ENCODE assay signal across 1 cellular context in genomic region chr6:16769131-16769985, GRCh38.
A peak's percentile ranks its signal among the peaks of the same experiment; 100 is the strongest.
TF ChIP-seq lines count a peak whose summit lies in the region.

No MANE protein-coding gene starts in this region.

TF ChIP-seq in HEK293, 187 proteins besides CTCF, POLR2A, EP300 and RAD21 (continued from another document and continues in another):
- TF ChIP-seq PRDM10 (tag by site-specific recombination; IDR thresholded peaks at IDR 0.05) (peak; percentile 61), ZNF830 (tag by site-specific recombination; IDR thresholded peaks at IDR 0.05; ENCODE audit: low read depth) (no peak), ZNF394 (tag by site-specific recombination; IDR thresholded peaks at IDR 0.05; ENCODE audit: borderline replicate concordance) (no peak), ZNF174 (tag by site-specific recombination; IDR thresholded peaks at IDR 0.05) (no peak), ZNF416 (tag by site-specific recombination; IDR thresholded peaks at IDR 0.05) (no peak), ZNF16 (tag by site-specific recombination; IDR thresholded peaks at IDR 0.05; ENCODE audit: low read depth) (no peak), ZSCAN30 (tag by site-specific recombination; IDR thresholded peaks at IDR 0.05) (no peak), ZNF132 (tag by site-specific recombination; IDR thresholded peaks at IDR 0.05; ENCODE audit: borderline replicate concordance) (no peak), ZNF214 (tag by site-specific recombination; IDR thresholded peaks at IDR 0.05; ENCODE audit: borderline replicate concordance) (no peak), ZNF202 (tag by site-specific recombination; IDR thresholded peaks at IDR 0.05; ENCODE audit: borderline replicate concordance) (no peak), ZNF514 (tag by site-specific recombination; IDR thresholded peaks at IDR 0.05) (no peak), ZNF621 (tag by site-specific recombination; IDR thresholded peaks at IDR 0.05) (no peak), ZNF677 (tag by site-specific recombination; IDR thresholded peaks at IDR 0.05) (no peak), ZNF274 (IDR thresholded peaks at IDR 0.05; ENCODE audit: low read length) (no peak), ZNF274 (tag by site-specific recombination; IDR thresholded peaks at IDR 0.05; ENCODE audit: borderline replicate concordance) (no peak), ZNF433 (tag by site-specific recombination; IDR thresholded peaks at IDR 0.05; ENCODE audit: low read depth) (no peak), ZNF112 (tag by site-specific recombination; IDR thresholded peaks at IDR 0.05) (no peak), SCRT2 (tag by site-specific recombination; IDR thresholded peaks at IDR 0.05) (no peak), ZNF121 (tag by site-specific recombination; IDR thresholded peaks at IDR 0.05) (no peak), ZNF776 (tag by site-specific recombination; IDR thresholded peaks at IDR 0.05; ENCODE audit: borderline replicate concordance) (no peak), ZNF843 (tag by site-specific recombination; IDR thresholded peaks at IDR 0.05) (0 out of 2 replicates have a peak, but pooled peaks have one; percentile 15), ZNF140 (tag by site-specific recombination; IDR thresholded peaks at IDR 0.05) (no peak), ZNF501 (tag by site-specific recombination; IDR thresholded peaks at IDR 0.05) (no peak), ZNF280D (tag by site-specific recombination; IDR thresholded peaks at IDR 0.05) (no peak), ZNF777 (tag by site-specific recombination; IDR thresholded peaks at IDR 0.05; ENCODE audit: borderline replicate concordance) (no peak), HOXD13 (CRISPR knock-in tag; IDR thresholded peaks at IDR 0.05; ENCODE audit: borderline replicate concordance) (no peak), PRDM1 (tag by site-specific recombination; IDR thresholded peaks at IDR 0.05) (peak; percentile 81; the same call in 1 of the 2 replicates), ZXDB (tag by site-specific recombination; IDR thresholded peaks at IDR 0.05) (peak; percentile 40; the same call in 1 of the 2 replicates), ZEB2 (tag by site-specific recombination; IDR thresholded peaks at IDR 0.05) (peak; percentile 68), ZNF169 (tag by site-specific recombination; IDR thresholded peaks at IDR 0.05) (no peak), SP2 (tag by site-specific recombination; IDR thresholded peaks at IDR 0.05) (peak; percentile 57), AEBP2 (tag by site-specific recombination; IDR thresholded peaks at IDR 0.05; ENCODE audit: borderline replicate concordance) (no peak), ZNF670 (tag by site-specific recombination; IDR thresholded peaks at IDR 0.05; ENCODE audit: low read depth) (no peak), SP3 (tag by site-specific recombination; IDR thresholded peaks at IDR 0.05) (peak; percentile 46), ZBTB21 (tag by site-specific recombination; IDR thresholded peaks at IDR 0.05) (no peak), ZBTB7A (tag by site-specific recombination; IDR thresholded peaks at IDR 0.05; ENCODE audit: low read depth) (no peak), ZNF239 (tag by site-specific recombination; IDR thresholded peaks at IDR 0.05) (no peak), ZNF423 (tag by site-specific recombination; IDR thresholded peaks at IDR 0.05) (no peak), ZNF391 (tag by site-specific recombination; IDR thresholded peaks at IDR 0.05; ENCODE audit: borderline replicate concordance, low read depth) (no peak), ZNF792 (tag by site-specific recombination; IDR thresholded peaks at IDR 0.05) (no peak), MEIS1 (CRISPR knock-in tag; IDR thresholded peaks at IDR 0.05; ENCODE audit: borderline replicate concordance) (no peak), ZNF664 (tag by site-specific recombination; IDR thresholded peaks at IDR 0.05) (no peak), ZNF791 (tag by site-specific recombination; IDR thresholded peaks at IDR 0.05) (no peak), GFI1B (tag by site-specific recombination; IDR thresholded peaks at IDR 0.05) (no peak), ZBTB17 (tag by site-specific recombination; IDR thresholded peaks at IDR 0.05) (peak; percentile 81), TCF7L2 (IDR thresholded peaks at IDR 0.05; ENCODE audit: borderline replicate concordance, low read depth, low read length) (peak; percentile 28; the same call in 1 of the 2 replicates), WT1 (tag by site-specific recombination; IDR thresholded peaks at IDR 0.05) (peak; percentile 79), KLF16 (tag by site-specific recombination; IDR thresholded peaks at IDR 0.05) (no peak), ZBTB6 (tag by site-specific recombination; IDR thresholded peaks at IDR 0.05) (no peak), MZF1 (tag by site-specific recombination; IDR thresholded peaks at IDR 0.05; ENCODE audit: borderline replicate concordance) (peak; percentile 89; the same call in 1 of the 2 replicates), GLIS1 (tag by site-specific recombination; IDR thresholded peaks at IDR 0.05) (no peak; the same call in 1 of the 2 replicates), ZNF155 (tag by site-specific recombination; IDR thresholded peaks at IDR 0.05) (no peak), KLF1 (tag by site-specific recombination; IDR thresholded peaks at IDR 0.05) (no peak)
- TF ChIP-seq, protein P1, sequence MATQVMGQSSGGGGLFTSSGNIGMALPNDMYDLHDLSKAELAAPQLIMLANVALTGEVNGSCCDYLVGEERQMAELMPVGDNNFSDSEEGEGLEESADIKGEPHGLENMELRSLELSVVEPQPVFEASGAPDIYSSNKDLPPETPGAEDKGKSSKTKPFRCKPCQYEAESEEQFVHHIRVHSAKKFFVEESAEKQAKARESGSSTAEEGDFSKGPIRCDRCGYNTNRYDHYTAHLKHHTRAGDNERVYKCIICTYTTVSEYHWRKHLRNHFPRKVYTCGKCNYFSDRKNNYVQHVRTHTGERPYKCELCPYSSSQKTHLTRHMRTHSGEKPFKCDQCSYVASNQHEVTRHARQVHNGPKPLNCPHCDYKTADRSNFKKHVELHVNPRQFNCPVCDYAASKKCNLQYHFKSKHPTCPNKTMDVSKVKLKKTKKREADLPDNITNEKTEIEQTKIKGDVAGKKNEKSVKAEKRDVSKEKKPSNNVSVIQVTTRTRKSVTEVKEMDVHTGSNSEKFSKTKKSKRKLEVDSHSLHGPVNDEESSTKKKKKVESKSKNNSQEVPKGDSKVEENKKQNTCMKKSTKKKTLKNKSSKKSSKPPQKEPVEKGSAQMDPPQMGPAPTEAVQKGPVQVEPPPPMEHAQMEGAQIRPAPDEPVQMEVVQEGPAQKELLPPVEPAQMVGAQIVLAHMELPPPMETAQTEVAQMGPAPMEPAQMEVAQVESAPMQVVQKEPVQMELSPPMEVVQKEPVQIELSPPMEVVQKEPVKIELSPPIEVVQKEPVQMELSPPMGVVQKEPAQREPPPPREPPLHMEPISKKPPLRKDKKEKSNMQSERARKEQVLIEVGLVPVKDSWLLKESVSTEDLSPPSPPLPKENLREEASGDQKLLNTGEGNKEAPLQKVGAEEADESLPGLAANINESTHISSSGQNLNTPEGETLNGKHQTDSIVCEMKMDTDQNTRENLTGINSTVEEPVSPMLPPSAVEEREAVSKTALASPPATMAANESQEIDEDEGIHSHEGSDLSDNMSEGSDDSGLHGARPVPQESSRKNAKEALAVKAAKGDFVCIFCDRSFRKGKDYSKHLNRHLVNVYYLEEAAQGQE (tag by site-specific recombination; IDR thresholded peaks at IDR 0.05) = no peak
- TF ChIP-seq, protein P2, sequence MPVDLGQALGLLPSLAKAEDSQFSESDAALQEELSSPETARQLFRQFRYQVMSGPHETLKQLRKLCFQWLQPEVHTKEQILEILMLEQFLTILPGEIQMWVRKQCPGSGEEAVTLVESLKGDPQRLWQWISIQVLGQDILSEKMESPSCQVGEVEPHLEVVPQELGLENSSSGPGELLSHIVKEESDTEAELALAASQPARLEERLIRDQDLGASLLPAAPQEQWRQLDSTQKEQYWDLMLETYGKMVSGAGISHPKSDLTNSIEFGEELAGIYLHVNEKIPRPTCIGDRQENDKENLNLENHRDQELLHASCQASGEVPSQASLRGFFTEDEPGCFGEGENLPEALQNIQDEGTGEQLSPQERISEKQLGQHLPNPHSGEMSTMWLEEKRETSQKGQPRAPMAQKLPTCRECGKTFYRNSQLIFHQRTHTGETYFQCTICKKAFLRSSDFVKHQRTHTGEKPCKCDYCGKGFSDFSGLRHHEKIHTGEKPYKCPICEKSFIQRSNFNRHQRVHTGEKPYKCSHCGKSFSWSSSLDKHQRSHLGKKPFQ (tag by site-specific recombination; IDR thresholded peaks at IDR 0.05) = peak; percentile 95
- TF ChIP-seq, protein P3, sequence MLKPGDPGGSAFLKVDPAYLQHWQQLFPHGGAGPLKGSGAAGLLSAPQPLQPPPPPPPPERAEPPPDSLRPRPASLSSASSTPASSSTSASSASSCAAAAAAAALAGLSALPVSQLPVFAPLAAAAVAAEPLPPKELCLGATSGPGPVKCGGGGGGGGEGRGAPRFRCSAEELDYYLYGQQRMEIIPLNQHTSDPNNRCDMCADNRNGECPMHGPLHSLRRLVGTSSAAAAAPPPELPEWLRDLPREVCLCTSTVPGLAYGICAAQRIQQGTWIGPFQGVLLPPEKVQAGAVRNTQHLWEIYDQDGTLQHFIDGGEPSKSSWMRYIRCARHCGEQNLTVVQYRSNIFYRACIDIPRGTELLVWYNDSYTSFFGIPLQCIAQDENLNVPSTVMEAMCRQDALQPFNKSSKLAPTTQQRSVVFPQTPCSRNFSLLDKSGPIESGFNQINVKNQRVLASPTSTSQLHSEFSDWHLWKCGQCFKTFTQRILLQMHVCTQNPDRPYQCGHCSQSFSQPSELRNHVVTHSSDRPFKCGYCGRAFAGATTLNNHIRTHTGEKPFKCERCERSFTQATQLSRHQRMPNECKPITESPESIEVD (tag by site-specific recombination; IDR thresholded peaks at IDR 0.05) = peak; percentile 15; the same call in 1 of the 2 replicates
